ENCODE assay signal across 16 cellular contexts in the genomic region with DNA sequence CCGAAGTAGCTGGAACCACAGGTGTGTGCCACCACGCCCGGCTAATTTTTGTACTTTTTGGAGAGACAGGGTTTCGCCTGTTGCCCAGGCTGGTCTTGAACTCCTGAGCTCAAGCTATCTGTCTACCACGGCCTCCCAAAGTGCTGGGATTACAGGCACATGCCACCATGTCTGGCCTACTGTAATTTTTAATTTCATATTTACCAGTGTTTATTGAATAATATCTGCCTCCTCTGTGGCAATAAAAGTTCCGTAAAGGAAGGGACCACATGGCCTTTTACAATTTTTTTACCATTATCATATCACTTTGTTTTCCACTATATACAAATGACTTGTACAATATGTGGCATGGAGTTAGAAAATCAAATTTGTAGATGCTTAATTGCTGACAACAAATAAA. TPM values are rescaled to one million over a fixed set of nuclear protein-coding genes. Genes with fewer than 3 reads are reported as not detected.
"Had no signal": no experiment of that assay in that cellular context is flagged by ENCODE, and none has a peak within 500 bp of the region (broad histone marks: within the 10 kb centered on the region; RNA-seq: fewer than 3 reads in every experiment).

No MANE protein-coding gene starts in this region.

- FAIRE-seq: kidney had no signal

- DNase-seq: activated CD8-positive, alpha-beta memory T cell treated with anti-CD3 and anti-CD28 coated beads, Interleukin-2, amount 10 ng/mL, durations not matched to agents 7 days and 5 days; activated naive CD4-positive, alpha-beta T cell treated with anti-CD3 and anti-CD28 coated beads, Interleukin-2, amount 50 U/mL, for 16 hours; activated T-cell treated with anti-CD3 and anti-CD28 coated beads, Interleukin-2, amount 50 U/mL, for 24 hours; cortex of kidney; effector CD8-positive, alpha-beta T cell; gastrocnemius medialis; kidney; mesendoderm; posterior cingulate gyrus; T-helper 1 cell; T1000 had no signal

- H3K4me3 ChIP-seq: gastrocnemius medialis had no signal

- H3K27me3 ChIP-seq: gastrocnemius medialis had no signal

- H3K36me3 ChIP-seq: gastrocnemius medialis had no signal

- ATAC-seq: activated CD4-positive, CD25-positive, alpha-beta regulatory T cell treated with anti-CD3 and anti-CD28 coated beads, Interleukin-2, amount 50 U/mL, for 24 hours; activated CD8-positive, alpha-beta memory T cell treated with anti-CD3 and anti-CD28 coated beads, Interleukin-2, amount 10 ng/mL, durations not matched to agents 7 days and 5 days; gastrocnemius medialis; natural killer cell treated with Interleukin-12 subunit alpha and Interleukin-12 subunit beta and Interleukin-15 and Interleukin-18, amount 100 ng/mL, for 72 hours; SK-N-SH treated with all-trans-retinoic acid at 6 μM for 48 hours had no signal

- H3K27ac ChIP-seq: gastrocnemius medialis had no signal

- H3K9me3 ChIP-seq: gastrocnemius medialis had no signal

RNA-seq across cellular contexts. Expression of gene SCNN1G, which starts 41.0 kb away (rescaled TPM):
- total RNA-seq: activated CD8-positive, alpha-beta memory T cell treated with anti-CD3 and anti-CD28 coated beads, Interleukin-2, amount 10 ng/mL, durations not matched to agents 7 days and 5 days; endothelial cell of umbilical vein; liver; natural killer cell treated with Interleukin-12 subunit alpha and Interleukin-12 subunit beta and Interleukin-15 and Interleukin-18, amount 100 ng/mL, for 72 hours had no signal
- polyA plus RNA-seq: endothelial cell of umbilical vein, liver had no signal
